Comparison of ENCODE assay signal across 23 cellular contexts in the genomic region with DNA sequence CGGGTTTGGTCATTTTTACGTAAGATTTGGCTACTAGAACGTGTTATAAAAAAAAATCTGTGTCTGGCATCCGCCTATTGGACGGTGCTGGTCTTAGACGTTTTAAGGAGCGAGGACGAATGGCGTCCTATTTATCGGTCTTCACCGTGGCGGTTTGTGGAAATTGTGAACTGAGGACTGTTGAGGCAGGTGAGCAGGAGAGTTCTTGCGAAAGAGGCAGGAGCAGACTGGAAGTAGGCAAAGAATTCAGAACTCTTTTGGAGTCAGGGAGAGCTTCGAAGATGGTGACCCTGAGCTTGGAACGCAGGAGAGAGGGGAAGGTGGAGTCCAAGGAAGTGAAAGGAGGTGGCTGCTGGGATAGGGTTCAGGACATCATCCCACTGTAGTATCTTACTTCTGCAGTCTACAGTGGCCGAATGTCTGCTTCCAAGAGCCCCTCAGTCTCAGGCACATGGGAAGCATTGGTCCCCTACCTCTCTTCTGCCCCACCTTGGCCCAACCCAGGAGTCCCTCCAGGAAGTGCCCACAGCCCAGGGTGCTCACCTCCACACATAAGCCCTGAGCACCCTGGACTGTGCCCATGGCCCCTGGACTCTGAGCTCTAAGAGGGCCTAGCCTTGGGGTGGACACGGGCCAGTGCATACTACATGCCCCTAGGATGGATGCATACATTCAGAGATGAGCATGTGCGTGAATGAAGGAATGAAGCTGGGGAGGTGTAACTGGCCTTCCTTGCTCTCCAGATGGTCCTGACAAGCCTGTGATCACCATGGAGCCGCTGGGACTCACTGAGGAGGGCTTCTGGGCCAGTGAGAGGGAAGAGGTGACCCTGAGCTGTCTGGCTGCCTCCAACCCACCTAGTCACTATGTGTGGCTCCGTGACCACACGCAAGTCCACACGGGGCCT. TPM values are rescaled to one million over a fixed set of nuclear protein-coding genes. Genes with fewer than 3 reads are reported as not detected.
DNase-seq lines count a peak whose midpoint lies in the region; ATAC-seq and TF ChIP-seq lines count a peak whose summit lies in the region.
"Had no signal": no experiment of that assay in that cellular context is flagged by ENCODE, and none has a peak within 500 bp of the region (broad histone marks: within the 10 kb centered on the region; RNA-seq: fewer than 3 reads in every experiment).

No MANE protein-coding gene starts in this region.

- CTCF ChIA-PET in activated CD8-positive, alpha-beta memory T cell treated with anti-CD3 and anti-CD28 coated beads, Interleukin-2, amount 10 ng/mL, durations not matched to agents 7 days and 5 days (lab: Charles Lee): no interaction called here
- CTCF ChIA-PET in WTC11 (lab: Charles Lee): interaction anchor here (1.8 kb wide), 1 partner anchor 8 kb away, joined by 9 read pairs; no protein-coding TSS in a partner anchor

- peak; percentile 11 for DNase-seq in activated CD8-positive, alpha-beta memory T cell treated with anti-CD3 and anti-CD28 coated beads, Interleukin-2, amount 10 ng/mL, durations not matched to agents 7 days and 5 days
- no peak for DNase-seq in activated CD8-positive, alpha-beta memory T cell treated with anti-CD3 and anti-CD28 coated beads for 24 hours
- DNase-seq in WTC11 (ENCODE audit: low spot score) (no peak), mesenteric fat pad (ENCODE audit: low spot score) (peak; percentile 60), osteocyte (ENCODE audit: extremely low spot score, unreplicated experiment) (peak; percentile 59)
- DNase-seq in activated naive CD8-positive, alpha-beta T cell treated with anti-CD3 and anti-CD28 coated beads for 36 hours: no peak
- DNase-seq: 8988T; AML-193; C1 segment of cervical spinal cord; CD8-positive, alpha-beta T cell; DMS153; Kasumi-1; NCI-H1417; NCI-H187; NCI-H446; NCI-H526; Peyer's patch had no signal

- H3K27me3 Mint-ChIP-seq in activated CD8-positive, alpha-beta memory T cell treated with anti-CD3 and anti-CD28 coated beads, Interleukin-2, amount 10 ng/mL, durations not matched to agents 7 days and 5 days: no peaks in the 10 kb centered on the region
- H3K27me3 Mint-ChIP-seq in WTC11 (ENCODE audit: low read depth) (no peaks in the 10 kb centered on the region), osteocyte (ENCODE audit: unreplicated experiment) (peaks cover 5% of the 10 kb centered on the region)
- no peaks in the 10 kb centered on the region for H3K27me3 Mint-ChIP-seq in activated naive CD8-positive, alpha-beta T cell treated with anti-CD3 and anti-CD28 coated beads for 36 hours

- ATAC-seq in activated CD8-positive, alpha-beta memory T cell treated with anti-CD3 and anti-CD28 coated beads, Interleukin-2, amount 10 ng/mL, durations not matched to agents 7 days and 5 days: no peak
- ATAC-seq in WTC11: no peak
- no peak for ATAC-seq in GM18505 (IDR thresholded peaks at IDR 0.05; ENCODE audit: unreplicated experiment)
- ATAC-seq in HG02610 (IDR thresholded peaks at IDR 0.05; ENCODE audit: unreplicated experiment): no peak
- ATAC-seq: CD8-positive, alpha-beta T cell had no signal

- TF ChIP-seq POLR2A in GM18505 (IDR thresholded peaks at IDR 0.05; ENCODE audit: borderline replicate concordance, extremely low read depth, insufficient read depth, insufficient read length): no peak

- no peak overlapping the region for H3K4me3 Mint-ChIP-seq in activated CD8-positive, alpha-beta memory T cell treated with anti-CD3 and anti-CD28 coated beads, Interleukin-2, amount 10 ng/mL, durations not matched to agents 7 days and 5 days
- H3K4me3 Mint-ChIP-seq in WTC11 (no peak overlapping the region), osteocyte (ENCODE audit: unreplicated experiment) (no peak overlapping the region)
- no peak overlapping the region for H3K4me3 Mint-ChIP-seq in activated naive CD8-positive, alpha-beta T cell treated with anti-CD3 and anti-CD28 coated beads for 36 hours
- H3K4me3 Mint-ChIP-seq: CD8-positive, alpha-beta T cell had no signal

- H3K36me3 Mint-ChIP-seq in activated CD8-positive, alpha-beta memory T cell treated with anti-CD3 and anti-CD28 coated beads, Interleukin-2, amount 10 ng/mL, durations not matched to agents 7 days and 5 days: no peaks in the 10 kb centered on the region
- H3K36me3 Mint-ChIP-seq in WTC11 (no peaks in the 10 kb centered on the region), osteocyte (ENCODE audit: unreplicated experiment) (no peaks in the 10 kb centered on the region)
- H3K36me3 Mint-ChIP-seq in activated naive CD8-positive, alpha-beta T cell treated with anti-CD3 and anti-CD28 coated beads for 36 hours: no peaks in the 10 kb centered on the region
- H3K36me3 Mint-ChIP-seq: CD8-positive, alpha-beta T cell had no signal

- no peaks in the 10 kb centered on the region for H3K9me3 Mint-ChIP-seq in activated CD8-positive, alpha-beta memory T cell treated with anti-CD3 and anti-CD28 coated beads, Interleukin-2, amount 10 ng/mL, durations not matched to agents 7 days and 5 days (ENCODE audit: low read depth)
- H3K9me3 Mint-ChIP-seq in WTC11 (no peaks in the 10 kb centered on the region), osteocyte (ENCODE audit: unreplicated experiment) (no peaks in the 10 kb centered on the region)
- no peaks in the 10 kb centered on the region for H3K9me3 Mint-ChIP-seq in activated naive CD8-positive, alpha-beta T cell treated with anti-CD3 and anti-CD28 coated beads for 36 hours
- H3K9me3 Mint-ChIP-seq: CD8-positive, alpha-beta T cell had no signal

- H3K4me1 Mint-ChIP-seq in activated CD8-positive, alpha-beta memory T cell treated with anti-CD3 and anti-CD28 coated beads, Interleukin-2, amount 10 ng/mL, durations not matched to agents 7 days and 5 days: no peaks in the 10 kb centered on the region
- H3K4me1 Mint-ChIP-seq in WTC11 (peaks cover 7% of the 10 kb centered on the region; the same call in 1 of the 2 replicates), osteocyte (ENCODE audit: unreplicated experiment) (no peaks in the 10 kb centered on the region)
- no peaks in the 10 kb centered on the region for H3K4me1 Mint-ChIP-seq in activated naive CD8-positive, alpha-beta T cell treated with anti-CD3 and anti-CD28 coated beads for 36 hours

- no peak for TF ChIP-seq CTCF in WTC11 (IDR thresholded peaks at IDR 0.05)
- TF ChIP-seq CTCF in osteocyte (IDR thresholded peaks at IDR 0.05): no peak

- POLR2A ChIA-PET in WTC11 (lab: Charles Lee): no interaction called here

- no peak overlapping the region for H3K27ac Mint-ChIP-seq in activated CD8-positive, alpha-beta memory T cell treated with anti-CD3 and anti-CD28 coated beads, Interleukin-2, amount 10 ng/mL, durations not matched to agents 7 days and 5 days
- H3K27ac Mint-ChIP-seq in WTC11 (peak overlapping the region; percentile 78; the same call in 1 of the 2 replicates), osteocyte (ENCODE audit: unreplicated experiment) (no peak overlapping the region)
- H3K27ac Mint-ChIP-seq in activated naive CD8-positive, alpha-beta T cell treated with anti-CD3 and anti-CD28 coated beads for 36 hours: no peak overlapping the region
- H3K27ac Mint-ChIP-seq: CD8-positive, alpha-beta T cell had no signal

TF ChIP-seq in WTC11, 78 proteins besides CTCF, POLR2A, EP300 and RAD21 (continues in another document):
- TF ChIP-seq JUN (CRISPR knock-in tag; IDR thresholded peaks at IDR 0.05): no peak
- TF ChIP-seq, protein P1, sequence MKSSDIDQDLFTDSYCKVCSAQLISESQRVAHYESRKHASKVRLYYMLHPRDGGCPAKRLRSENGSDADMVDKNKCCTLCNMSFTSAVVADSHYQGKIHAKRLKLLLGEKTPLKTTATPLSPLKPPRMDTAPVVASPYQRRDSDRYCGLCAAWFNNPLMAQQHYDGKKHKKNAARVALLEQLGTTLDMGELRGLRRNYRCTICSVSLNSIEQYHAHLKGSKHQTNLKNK (CRISPR knock-in tag; IDR thresholded peaks at IDR 0.05): no peak

RNA-seq across cellular contexts. Expression of a gene that starts 3.7 kb away (rescaled TPM):
- not detected for total RNA-seq in activated CD8-positive, alpha-beta memory T cell treated with anti-CD3 and anti-CD28 coated beads, Interleukin-2, amount 10 ng/mL, durations not matched to agents 7 days and 5 days
- total RNA-seq in WTC11 (2021) (not detected in 3 replicates), mesenteric fat pad (not detected), osteocyte (not detected in 2 replicates)
- not detected for total RNA-seq in activated naive CD8-positive, alpha-beta T cell treated with anti-CD3 and anti-CD28 coated beads for 36 hours
- total RNA-seq: CD8-positive, alpha-beta T cell; Daoy; H4; MCF 10A; OCI-LY7; Peyer's patch had no signal

RNA-seq across cellular contexts. Expression of a gene that starts 45.2 kb away (rescaled TPM):
- total RNA-seq in activated CD8-positive, alpha-beta memory T cell treated with anti-CD3 and anti-CD28 coated beads, Interleukin-2, amount 10 ng/mL, durations not matched to agents 7 days and 5 days: under 1 TPM in 1 of 2 experiments, not detected in 1; 0.50 TPM
- 17.5 to 20.5 TPM (median 20.4 TPM) in 3 replicates for total RNA-seq in WTC11 (2021)
- not detected for total RNA-seq in mesenteric fat pad
- not detected in 2 replicates for total RNA-seq in osteocyte
- total RNA-seq in activated naive CD8-positive, alpha-beta T cell treated with anti-CD3 and anti-CD28 coated beads for 36 hours: under 1 TPM; 0.14 to 0.26 TPM
- total RNA-seq: H4, MCF 10A had no signal

RNA-seq across cellular contexts. Expression of a gene that starts 46.5 kb away (rescaled TPM):
- total RNA-seq in activated CD8-positive, alpha-beta memory T cell treated with anti-CD3 and anti-CD28 coated beads, Interleukin-2, amount 10 ng/mL, durations not matched to agents 7 days and 5 days: 10 to 100 TPM; 11.0 to 13.1 TPM
- total RNA-seq in WTC11 (2021) (16.3 to 18.8 TPM (median 18.6 TPM) in 3 replicates), mesenteric fat pad (12.1 TPM), osteocyte (10.5 and 14.6 TPM in 2 replicates)
- 10 to 100 TPM; 16.1 to 23.3 TPM for total RNA-seq in activated naive CD8-positive, alpha-beta T cell treated with anti-CD3 and anti-CD28 coated beads for 36 hours

Comparison
In these comparisons a context has a peak if more than half of its experiments do, and no peak if none do; other contexts are left out.
1. DNase-seq: peak in activated CD8-positive, alpha-beta memory T cell treated with anti-CD3 and anti-CD28 coated beads, Interleukin-2, amount 10 ng/mL, durations not matched to agents 7 days and 5 days (single experiment), mesenteric fat pad (single experiment) and osteocyte (single experiment); none in activated CD8-positive, alpha-beta memory T cell treated with anti-CD3 and anti-CD28 coated beads for 24 hours (single experiment), WTC11 (single experiment) and activated naive CD8-positive, alpha-beta T cell treated with anti-CD3 and anti-CD28 coated beads for 36 hours (single experiment).
2. RNA of a gene that starts 45.2 kb away (total RNA-seq): 17.5 to 20.5 TPM in WTC11; 0.50 TPM in activated CD8-positive, alpha-beta memory T cell treated with anti-CD3 and anti-CD28 coated beads, Interleukin-2, amount 10 ng/mL, durations not matched to agents 7 days and 5 days, 0.14 to 0.26 TPM in activated naive CD8-positive, alpha-beta T cell treated with anti-CD3 and anti-CD28 coated beads for 36 hours, not detected in mesenteric fat pad (single experiment) and not detected in osteocyte; every median in the first group is over 10 times any median in the second.